Comparison of ENCODE assay signal across 2 cellular contexts in the genomic region with DNA sequence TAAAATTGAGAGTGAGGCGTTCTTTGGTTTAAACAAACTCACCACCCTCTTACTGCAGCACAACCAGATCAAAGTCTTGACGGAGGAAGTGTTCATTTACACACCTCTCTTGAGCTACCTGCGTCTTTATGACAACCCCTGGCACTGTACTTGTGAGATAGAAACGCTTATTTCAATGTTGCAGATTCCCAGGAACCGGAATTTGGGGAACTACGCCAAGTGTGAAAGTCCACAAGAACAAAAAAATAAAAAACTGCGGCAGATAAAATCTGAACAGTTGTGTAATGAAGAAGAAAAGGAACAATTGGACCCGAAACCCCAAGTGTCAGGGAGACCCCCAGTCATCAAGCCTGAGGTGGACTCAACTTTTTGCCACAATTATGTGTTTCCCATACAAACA.
TF ChIP-seq lines count a peak whose summit lies in the region.

No MANE protein-coding gene starts in this region.

TF ChIP-seq in SK-N-SH, 30 proteins besides CTCF, POLR2A, EP300 and RAD21 (continued from another document):
- TF ChIP-seq FOXM1 (IDR thresholded peaks at IDR 0.05; ENCODE audit: low read depth) (no peak), MXI1 (IDR thresholded peaks at IDR 0.05; ENCODE audit: low read depth, low read length) (no peak), CHD2 (IDR thresholded peaks at IDR 0.05; ENCODE audit: low read length, partially characterized antibody) (no peak), MEF2A (IDR thresholded peaks at IDR 0.05; ENCODE audit: borderline replicate concordance, low read depth) (no peak), SIN3A (IDR thresholded peaks at IDR 0.05; ENCODE audit: borderline replicate concordance, low read depth, low read length) (no peak), NFIC (IDR thresholded peaks at IDR 0.05; ENCODE audit: borderline replicate concordance) (no peak)
- TF ChIP-seq, protein P1, sequence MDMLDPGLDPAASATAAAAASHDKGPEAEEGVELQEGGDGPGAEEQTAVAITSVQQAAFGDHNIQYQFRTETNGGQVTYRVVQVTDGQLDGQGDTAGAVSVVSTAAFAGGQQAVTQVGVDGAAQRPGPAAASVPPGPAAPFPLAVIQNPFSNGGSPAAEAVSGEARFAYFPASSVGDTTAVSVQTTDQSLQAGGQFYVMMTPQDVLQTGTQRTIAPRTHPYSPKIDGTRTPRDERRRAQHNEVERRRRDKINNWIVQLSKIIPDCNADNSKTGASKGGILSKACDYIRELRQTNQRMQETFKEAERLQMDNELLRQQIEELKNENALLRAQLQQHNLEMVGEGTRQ (IDR thresholded peaks at IDR 0.05; ENCODE audit: borderline replicate concordance, low read depth, low read length), result no peak

TF ChIP-seq in SK-N-SH treated with all-trans-retinoic acid at 6 μM for 48 hours, 23 proteins besides CTCF, POLR2A, EP300 and RAD21 (continued from another document):
- TF ChIP-seq, protein P2, sequence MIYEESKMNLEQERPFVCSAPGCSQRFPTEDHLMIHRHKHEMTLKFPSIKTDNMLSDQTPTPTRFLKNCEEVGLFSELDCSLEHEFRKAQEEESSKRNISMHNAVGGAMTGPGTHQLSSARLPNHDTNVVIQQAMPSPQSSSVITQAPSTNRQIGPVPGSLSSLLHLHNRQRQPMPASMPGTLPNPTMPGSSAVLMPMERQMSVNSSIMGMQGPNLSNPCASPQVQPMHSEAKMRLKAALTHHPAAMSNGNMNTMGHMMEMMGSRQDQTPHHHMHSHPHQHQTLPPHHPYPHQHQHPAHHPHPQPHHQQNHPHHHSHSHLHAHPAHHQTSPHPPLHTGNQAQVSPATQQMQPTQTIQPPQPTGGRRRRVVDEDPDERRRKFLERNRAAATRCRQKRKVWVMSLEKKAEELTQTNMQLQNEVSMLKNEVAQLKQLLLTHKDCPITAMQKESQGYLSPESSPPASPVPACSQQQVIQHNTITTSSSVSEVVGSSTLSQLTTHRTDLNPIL (CRISPR knock-in tag; IDR thresholded peaks at IDR 0.05; ENCODE audit: low read depth), result no peak
